ENCODE assay signal across 1 cellular context in the genomic region with DNA sequence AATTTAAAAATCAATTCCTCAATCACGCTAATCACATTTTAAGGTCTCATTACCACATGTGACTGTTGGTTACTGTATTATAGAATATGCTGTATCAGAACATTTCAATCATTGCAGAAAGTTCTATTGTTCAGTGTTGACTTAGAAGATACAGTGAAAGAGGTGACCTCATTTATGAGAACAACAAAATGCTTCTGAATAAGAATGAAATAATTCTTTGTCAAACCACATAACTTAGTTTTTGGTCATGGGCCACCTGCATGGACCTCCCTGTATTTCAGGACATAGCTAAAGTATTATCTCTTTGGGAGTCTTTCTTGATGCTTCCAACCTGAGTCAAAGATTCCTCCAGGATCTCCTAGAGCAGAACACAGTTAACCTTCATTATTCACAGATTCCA.
TF ChIP-seq lines count a peak whose summit lies in the region.

No MANE protein-coding gene starts in this region.

TF ChIP-seq in HCT116, 20 proteins besides CTCF, POLR2A, EP300 and RAD21 (continued from another document):
- TF ChIP-seq, protein P1, sequence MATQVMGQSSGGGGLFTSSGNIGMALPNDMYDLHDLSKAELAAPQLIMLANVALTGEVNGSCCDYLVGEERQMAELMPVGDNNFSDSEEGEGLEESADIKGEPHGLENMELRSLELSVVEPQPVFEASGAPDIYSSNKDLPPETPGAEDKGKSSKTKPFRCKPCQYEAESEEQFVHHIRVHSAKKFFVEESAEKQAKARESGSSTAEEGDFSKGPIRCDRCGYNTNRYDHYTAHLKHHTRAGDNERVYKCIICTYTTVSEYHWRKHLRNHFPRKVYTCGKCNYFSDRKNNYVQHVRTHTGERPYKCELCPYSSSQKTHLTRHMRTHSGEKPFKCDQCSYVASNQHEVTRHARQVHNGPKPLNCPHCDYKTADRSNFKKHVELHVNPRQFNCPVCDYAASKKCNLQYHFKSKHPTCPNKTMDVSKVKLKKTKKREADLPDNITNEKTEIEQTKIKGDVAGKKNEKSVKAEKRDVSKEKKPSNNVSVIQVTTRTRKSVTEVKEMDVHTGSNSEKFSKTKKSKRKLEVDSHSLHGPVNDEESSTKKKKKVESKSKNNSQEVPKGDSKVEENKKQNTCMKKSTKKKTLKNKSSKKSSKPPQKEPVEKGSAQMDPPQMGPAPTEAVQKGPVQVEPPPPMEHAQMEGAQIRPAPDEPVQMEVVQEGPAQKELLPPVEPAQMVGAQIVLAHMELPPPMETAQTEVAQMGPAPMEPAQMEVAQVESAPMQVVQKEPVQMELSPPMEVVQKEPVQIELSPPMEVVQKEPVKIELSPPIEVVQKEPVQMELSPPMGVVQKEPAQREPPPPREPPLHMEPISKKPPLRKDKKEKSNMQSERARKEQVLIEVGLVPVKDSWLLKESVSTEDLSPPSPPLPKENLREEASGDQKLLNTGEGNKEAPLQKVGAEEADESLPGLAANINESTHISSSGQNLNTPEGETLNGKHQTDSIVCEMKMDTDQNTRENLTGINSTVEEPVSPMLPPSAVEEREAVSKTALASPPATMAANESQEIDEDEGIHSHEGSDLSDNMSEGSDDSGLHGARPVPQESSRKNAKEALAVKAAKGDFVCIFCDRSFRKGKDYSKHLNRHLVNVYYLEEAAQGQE (IDR thresholded peaks at IDR 0.05; ENCODE audit: low read depth) = no peak
